In the genomic region with DNA sequence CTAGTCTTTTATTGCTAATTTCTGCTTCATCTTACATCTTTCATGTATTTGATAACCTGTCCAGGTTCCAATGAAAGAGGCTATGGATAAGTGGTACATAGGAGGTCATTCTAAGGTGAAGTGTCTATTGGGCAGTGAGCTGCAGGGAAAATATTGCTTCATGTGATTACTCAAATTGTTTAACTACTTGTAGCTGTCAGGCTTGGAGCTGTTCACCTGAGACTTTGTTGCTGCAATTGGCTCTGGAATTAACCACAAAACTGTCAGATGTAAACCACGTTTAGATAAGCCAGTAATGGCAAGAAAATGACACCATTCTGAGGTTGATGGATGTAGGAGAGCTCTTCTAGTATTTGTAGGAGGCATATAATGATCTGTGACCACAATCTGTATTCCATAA, we compare ENCODE assay signal across 1 cellular context.
TF ChIP-seq lines count a peak whose summit lies in the region.

No MANE protein-coding gene starts in this region.

TF ChIP-seq in HEK293, 187 proteins besides CTCF, POLR2A, EP300 and RAD21 (continued from another document and continues in another):
- TF ChIP-seq, protein P1, sequence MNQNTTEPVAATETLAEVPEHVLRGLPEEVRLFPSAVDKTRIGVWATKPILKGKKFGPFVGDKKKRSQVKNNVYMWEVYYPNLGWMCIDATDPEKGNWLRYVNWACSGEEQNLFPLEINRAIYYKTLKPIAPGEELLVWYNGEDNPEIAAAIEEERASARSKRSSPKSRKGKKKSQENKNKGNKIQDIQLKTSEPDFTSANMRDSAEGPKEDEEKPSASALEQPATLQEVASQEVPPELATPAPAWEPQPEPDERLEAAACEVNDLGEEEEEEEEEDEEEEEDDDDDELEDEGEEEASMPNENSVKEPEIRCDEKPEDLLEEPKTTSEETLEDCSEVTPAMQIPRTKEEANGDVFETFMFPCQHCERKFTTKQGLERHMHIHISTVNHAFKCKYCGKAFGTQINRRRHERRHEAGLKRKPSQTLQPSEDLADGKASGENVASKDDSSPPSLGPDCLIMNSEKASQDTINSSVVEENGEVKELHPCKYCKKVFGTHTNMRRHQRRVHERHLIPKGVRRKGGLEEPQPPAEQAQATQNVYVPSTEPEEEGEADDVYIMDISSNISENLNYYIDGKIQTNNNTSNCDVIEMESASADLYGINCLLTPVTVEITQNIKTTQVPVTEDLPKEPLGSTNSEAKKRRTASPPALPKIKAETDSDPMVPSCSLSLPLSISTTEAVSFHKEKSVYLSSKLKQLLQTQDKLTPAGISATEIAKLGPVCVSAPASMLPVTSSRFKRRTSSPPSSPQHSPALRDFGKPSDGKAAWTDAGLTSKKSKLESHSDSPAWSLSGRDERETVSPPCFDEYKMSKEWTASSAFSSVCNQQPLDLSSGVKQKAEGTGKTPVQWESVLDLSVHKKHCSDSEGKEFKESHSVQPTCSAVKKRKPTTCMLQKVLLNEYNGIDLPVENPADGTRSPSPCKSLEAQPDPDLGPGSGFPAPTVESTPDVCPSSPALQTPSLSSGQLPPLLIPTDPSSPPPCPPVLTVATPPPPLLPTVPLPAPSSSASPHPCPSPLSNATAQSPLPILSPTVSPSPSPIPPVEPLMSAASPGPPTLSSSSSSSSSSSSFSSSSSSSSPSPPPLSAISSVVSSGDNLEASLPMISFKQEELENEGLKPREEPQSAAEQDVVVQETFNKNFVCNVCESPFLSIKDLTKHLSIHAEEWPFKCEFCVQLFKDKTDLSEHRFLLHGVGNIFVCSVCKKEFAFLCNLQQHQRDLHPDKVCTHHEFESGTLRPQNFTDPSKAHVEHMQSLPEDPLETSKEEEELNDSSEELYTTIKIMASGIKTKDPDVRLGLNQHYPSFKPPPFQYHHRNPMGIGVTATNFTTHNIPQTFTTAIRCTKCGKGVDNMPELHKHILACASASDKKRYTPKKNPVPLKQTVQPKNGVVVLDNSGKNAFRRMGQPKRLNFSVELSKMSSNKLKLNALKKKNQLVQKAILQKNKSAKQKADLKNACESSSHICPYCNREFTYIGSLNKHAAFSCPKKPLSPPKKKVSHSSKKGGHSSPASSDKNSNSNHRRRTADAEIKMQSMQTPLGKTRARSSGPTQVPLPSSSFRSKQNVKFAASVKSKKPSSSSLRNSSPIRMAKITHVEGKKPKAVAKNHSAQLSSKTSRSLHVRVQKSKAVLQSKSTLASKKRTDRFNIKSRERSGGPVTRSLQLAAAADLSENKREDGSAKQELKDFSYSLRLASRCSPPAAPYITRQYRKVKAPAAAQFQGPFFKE (tag by site-specific recombination; IDR thresholded peaks at IDR 0.05; ENCODE audit: borderline replicate concordance) = no peak
- TF ChIP-seq ZNF560 (tag by site-specific recombination; IDR thresholded peaks at IDR 0.05; ENCODE audit: borderline replicate concordance) (no peak), YY1 (tag by site-specific recombination; IDR thresholded peaks at IDR 0.05) (no peak), ZNF394 (tag by site-specific recombination; IDR thresholded peaks at IDR 0.05; ENCODE audit: borderline replicate concordance) (no peak), ZFP3 (tag by site-specific recombination; IDR thresholded peaks at IDR 0.05; ENCODE audit: low read depth) (no peak), ZNF791 (tag by site-specific recombination; IDR thresholded peaks at IDR 0.05) (no peak), ZNF521 (tag by site-specific recombination; IDR thresholded peaks at IDR 0.05) (no peak), ZNF843 (tag by site-specific recombination; IDR thresholded peaks at IDR 0.05) (peak; percentile 79), ZFP41 (tag by site-specific recombination; IDR thresholded peaks at IDR 0.05; ENCODE audit: borderline replicate concordance) (no peak), IKZF3 (tag by site-specific recombination; IDR thresholded peaks at IDR 0.05) (no peak), FEZF1 (tag by site-specific recombination; IDR thresholded peaks at IDR 0.05) (peak; percentile 91), ZNF132 (tag by site-specific recombination; IDR thresholded peaks at IDR 0.05; ENCODE audit: borderline replicate concordance) (no peak), ZNF202 (tag by site-specific recombination; IDR thresholded peaks at IDR 0.05; ENCODE audit: borderline replicate concordance) (no peak), TSHZ1 (tag by site-specific recombination; IDR thresholded peaks at IDR 0.05; ENCODE audit: borderline replicate concordance) (no peak), ZNF571 (tag by site-specific recombination; IDR thresholded peaks at IDR 0.05) (no peak), ZNF366 (tag by site-specific recombination; conservative IDR thresholded peaks at IDR 0.05) (0 out of 2 replicates have a peak, but pooled peaks have one; percentile 16), SP3 (tag by site-specific recombination; IDR thresholded peaks at IDR 0.05) (no peak), ZNF76 (tag by site-specific recombination; IDR thresholded peaks at IDR 0.05; ENCODE audit: borderline replicate concordance, low read depth) (no peak), ZNF350 (tag by site-specific recombination; IDR thresholded peaks at IDR 0.05) (no peak), HOXD13 (CRISPR knock-in tag; IDR thresholded peaks at IDR 0.05; ENCODE audit: borderline replicate concordance) (no peak), OSR2 (tag by site-specific recombination; IDR thresholded peaks at IDR 0.05) (peak; percentile 70; the same call in 1 of the 2 replicates), ZNF324 (tag by site-specific recombination; IDR thresholded peaks at IDR 0.05) (no peak), ZNF214 (tag by site-specific recombination; IDR thresholded peaks at IDR 0.05; ENCODE audit: borderline replicate concordance) (no peak), ZNF792 (tag by site-specific recombination; IDR thresholded peaks at IDR 0.05) (no peak), ZNF701 (tag by site-specific recombination; IDR thresholded peaks at IDR 0.05) (no peak), BCL11A (tag by site-specific recombination; IDR thresholded peaks at IDR 0.05; ENCODE audit: low read depth) (no peak), ZNF37A (tag by site-specific recombination; IDR thresholded peaks at IDR 0.05) (no peak), TCF7L2 (IDR thresholded peaks at IDR 0.05; ENCODE audit: borderline replicate concordance, low read depth, low read length) (no peak), ZBTB6 (tag by site-specific recombination; IDR thresholded peaks at IDR 0.05) (peak; percentile 73), ZNF707 (tag by site-specific recombination; IDR thresholded peaks at IDR 0.05) (no peak), EGR2 (tag by site-specific recombination; IDR thresholded peaks at IDR 0.05; ENCODE audit: low read depth) (no peak), ZNF473 (tag by site-specific recombination; IDR thresholded peaks at IDR 0.05) (no peak), ZNF266 (tag by site-specific recombination; IDR thresholded peaks at IDR 0.05; ENCODE audit: low read depth) (no peak), ZNF112 (tag by site-specific recombination; IDR thresholded peaks at IDR 0.05) (no peak), ZNF174 (tag by site-specific recombination; IDR thresholded peaks at IDR 0.05) (no peak), KLF7 (tag by site-specific recombination; IDR thresholded peaks at IDR 0.05; ENCODE audit: borderline replicate concordance) (no peak), ZNF335 (tag by site-specific recombination; conservative IDR thresholded peaks at IDR 0.05) (no peak), ZNF501 (tag by site-specific recombination; IDR thresholded peaks at IDR 0.05) (no peak), ZNF768 (tag by site-specific recombination; IDR thresholded peaks at IDR 0.05) (no peak), ZNF777 (tag by site-specific recombination; IDR thresholded peaks at IDR 0.05; ENCODE audit: borderline replicate concordance) (no peak), ZNF16 (tag by site-specific recombination; IDR thresholded peaks at IDR 0.05; ENCODE audit: low read depth) (no peak)
- TF ChIP-seq, protein P2, sequence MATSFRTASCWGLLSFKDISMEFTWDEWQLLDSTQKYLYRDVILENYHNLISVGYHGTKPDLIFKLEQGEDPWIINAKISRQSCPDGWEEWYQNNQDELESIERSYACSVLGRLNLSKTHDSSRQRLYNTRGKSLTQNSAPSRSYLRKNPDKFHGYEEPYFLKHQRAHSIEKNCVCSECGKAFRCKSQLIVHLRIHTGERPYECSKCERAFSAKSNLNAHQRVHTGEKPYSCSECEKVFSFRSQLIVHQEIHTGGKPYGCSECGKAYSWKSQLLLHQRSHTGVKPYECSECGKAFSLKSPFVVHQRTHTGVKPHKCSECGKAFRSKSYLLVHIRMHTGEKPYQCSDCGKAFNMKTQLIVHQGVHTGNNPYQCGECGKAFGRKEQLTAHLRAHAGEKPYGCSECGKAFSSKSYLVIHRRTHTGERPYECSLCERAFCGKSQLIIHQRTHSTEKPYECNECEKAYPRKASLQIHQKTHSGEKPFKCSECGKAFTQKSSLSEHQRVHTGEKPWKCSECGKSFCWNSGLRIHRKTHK (tag by site-specific recombination; IDR thresholded peaks at IDR 0.05) = no peak
- TF ChIP-seq, protein P3, sequence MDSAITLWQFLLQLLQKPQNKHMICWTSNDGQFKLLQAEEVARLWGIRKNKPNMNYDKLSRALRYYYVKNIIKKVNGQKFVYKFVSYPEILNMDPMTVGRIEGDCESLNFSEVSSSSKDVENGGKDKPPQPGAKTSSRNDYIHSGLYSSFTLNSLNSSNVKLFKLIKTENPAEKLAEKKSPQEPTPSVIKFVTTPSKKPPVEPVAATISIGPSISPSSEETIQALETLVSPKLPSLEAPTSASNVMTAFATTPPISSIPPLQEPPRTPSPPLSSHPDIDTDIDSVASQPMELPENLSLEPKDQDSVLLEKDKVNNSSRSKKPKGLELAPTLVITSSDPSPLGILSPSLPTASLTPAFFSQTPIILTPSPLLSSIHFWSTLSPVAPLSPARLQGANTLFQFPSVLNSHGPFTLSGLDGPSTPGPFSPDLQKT (IDR thresholded peaks at IDR 0.05; ENCODE audit: borderline replicate concordance, low read depth, low read length) = no peak
- TF ChIP-seq, protein P4, sequence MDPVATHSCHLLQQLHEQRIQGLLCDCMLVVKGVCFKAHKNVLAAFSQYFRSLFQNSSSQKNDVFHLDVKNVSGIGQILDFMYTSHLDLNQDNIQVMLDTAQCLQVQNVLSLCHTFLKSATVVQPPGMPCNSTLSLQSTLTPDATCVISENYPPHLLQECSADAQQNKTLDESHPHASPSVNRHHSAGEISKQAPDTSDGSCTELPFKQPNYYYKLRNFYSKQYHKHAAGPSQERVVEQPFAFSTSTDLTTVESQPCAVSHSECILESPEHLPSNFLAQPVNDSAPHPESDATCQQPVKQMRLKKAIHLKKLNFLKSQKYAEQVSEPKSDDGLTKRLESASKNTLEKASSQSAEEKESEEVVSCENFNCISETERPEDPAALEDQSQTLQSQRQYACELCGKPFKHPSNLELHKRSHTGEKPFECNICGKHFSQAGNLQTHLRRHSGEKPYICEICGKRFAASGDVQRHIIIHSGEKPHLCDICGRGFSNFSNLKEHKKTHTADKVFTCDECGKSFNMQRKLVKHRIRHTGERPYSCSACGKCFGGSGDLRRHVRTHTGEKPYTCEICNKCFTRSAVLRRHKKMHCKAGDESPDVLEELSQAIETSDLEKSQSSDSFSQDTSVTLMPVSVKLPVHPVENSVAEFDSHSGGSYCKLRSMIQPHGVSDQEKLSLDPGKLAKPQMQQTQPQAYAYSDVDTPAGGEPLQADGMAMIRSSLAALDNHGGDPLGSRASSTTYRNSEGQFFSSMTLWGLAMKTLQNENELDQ (tag by site-specific recombination; IDR thresholded peaks at IDR 0.05; ENCODE audit: low read depth) = no peak
- TF ChIP-seq, protein P5, sequence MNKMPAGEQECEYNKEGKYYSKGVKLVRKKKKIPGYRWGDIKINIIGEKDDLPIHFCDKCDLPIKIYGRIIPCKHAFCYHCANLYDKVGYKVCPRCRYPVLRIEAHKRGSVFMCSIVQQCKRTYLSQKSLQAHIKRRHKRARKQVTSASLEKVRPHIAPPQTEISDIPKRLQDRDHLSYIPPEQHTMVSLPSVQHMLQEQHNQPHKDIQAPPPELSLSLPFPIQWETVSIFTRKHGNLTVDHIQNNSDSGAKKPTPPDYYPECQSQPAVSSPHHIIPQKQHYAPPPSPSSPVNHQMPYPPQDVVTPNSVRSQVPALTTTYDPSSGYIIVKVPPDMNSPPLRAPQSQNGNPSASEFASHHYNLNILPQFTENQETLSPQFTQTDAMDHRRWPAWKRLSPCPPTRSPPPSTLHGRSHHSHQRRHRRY (tag by site-specific recombination; IDR thresholded peaks at IDR 0.05) = no peak
- TF ChIP-seq, protein P6, sequence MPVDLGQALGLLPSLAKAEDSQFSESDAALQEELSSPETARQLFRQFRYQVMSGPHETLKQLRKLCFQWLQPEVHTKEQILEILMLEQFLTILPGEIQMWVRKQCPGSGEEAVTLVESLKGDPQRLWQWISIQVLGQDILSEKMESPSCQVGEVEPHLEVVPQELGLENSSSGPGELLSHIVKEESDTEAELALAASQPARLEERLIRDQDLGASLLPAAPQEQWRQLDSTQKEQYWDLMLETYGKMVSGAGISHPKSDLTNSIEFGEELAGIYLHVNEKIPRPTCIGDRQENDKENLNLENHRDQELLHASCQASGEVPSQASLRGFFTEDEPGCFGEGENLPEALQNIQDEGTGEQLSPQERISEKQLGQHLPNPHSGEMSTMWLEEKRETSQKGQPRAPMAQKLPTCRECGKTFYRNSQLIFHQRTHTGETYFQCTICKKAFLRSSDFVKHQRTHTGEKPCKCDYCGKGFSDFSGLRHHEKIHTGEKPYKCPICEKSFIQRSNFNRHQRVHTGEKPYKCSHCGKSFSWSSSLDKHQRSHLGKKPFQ (tag by site-specific recombination; IDR thresholded peaks at IDR 0.05) = no peak
